22 cellular contexts compared by ENCODE assay signal in genomic region chr11:6734616-6735015, GRCh38. TPM values are rescaled to one million over a fixed set of nuclear protein-coding genes. Genes with fewer than 3 reads are reported as not detected.
DNase-seq lines count a peak whose midpoint lies in the region; ATAC-seq and TF ChIP-seq lines count a peak whose summit lies in the region.
"Had no signal": no experiment of that assay in that cellular context is flagged by ENCODE, and none has a peak within 500 bp of the region (broad histone marks: within the 10 kb centered on the region; RNA-seq: fewer than 3 reads in every experiment).

No MANE protein-coding gene starts in this region.

- H3K9me3 Mint-ChIP-seq in activated B cell treated with CpG ODN at 0.5 μM for 24 hours, result no peaks in the 10 kb centered on the region
- H3K9me3 Mint-ChIP-seq in effector memory CD8-positive, alpha-beta T cell, result no peaks in the 10 kb centered on the region

- DNase-seq in stimulated activated naive CD4-positive, alpha-beta T cell treated with Interleukin-2 at 50 U/mL for 16 hours (lab: John Stamatoyannopoulos, UW), result peak; percentile 5
- DNase-seq in stimulated activated naive CD4-positive, alpha-beta T cell (lab: John Stamatoyannopoulos, UW), result no peak
- DNase-seq in activated B cell treated with CpG ODN at 0.5 μM for 24 hours, result no peak
- no peak for DNase-seq in effector memory CD8-positive, alpha-beta T cell
- DNase-seq in NCI-H345 treated with DMSO at 0.1 percent for 48 hours (lab: John Stamatoyannopoulos, UW; ENCODE audit: unreplicated experiment), result no peak
- DNase-seq in hepatic stellate cell (ENCODE audit: low spot score), result no peak
- DNase-seq in GM13977 (ENCODE audit: low spot score), result no peak
- DNase-seq in NCI-H510A (lab: John Stamatoyannopoulos, UW), result no peak
- DNase-seq: activated CD4-positive, alpha-beta T cell treated with anti-CD3 and anti-CD28 coated beads for 36 hours; colonic mucosa; left colon; NCI-H2081 treated with DMSO at 0.1 percent for 48 hours; NCI-H526; SIG-M5; testis had no signal

- peaks cover 48% of the 10 kb centered on the region for H3K36me3 Mint-ChIP-seq in activated B cell treated with CpG ODN at 0.5 μM for 24 hours (ENCODE audit: low read depth)
- H3K36me3 Mint-ChIP-seq in effector memory CD8-positive, alpha-beta T cell (ENCODE audit: insufficient read depth), result peaks cover 21% of the 10 kb centered on the region
- H3K36me3 Mint-ChIP-seq: mesothelial cell of epicardium had no signal

- intact Hi-C loops in activated B cell treated with CpG ODN at 0.5 μM for 24 hours (cut with micrococcal nuclease), result no loop called here

- no peak overlapping the region for H3K4me3 Mint-ChIP-seq in activated B cell treated with CpG ODN at 0.5 μM for 24 hours
- H3K4me3 Mint-ChIP-seq in effector memory CD8-positive, alpha-beta T cell, result peak overlapping the region; percentile 28 to 54
- H3K4me3 Mint-ChIP-seq: mesothelial cell of epicardium had no signal

- in situ Hi-C loops in GM13977 (cut with MboI; ENCODE audit: low pct_unique_long_range_greater_than_20kb, low sequenced_read_pairs, unreplicated experiment), result no loop called here

- CTCF ChIA-PET in activated B cell treated with CpG ODN at 0.5 μM for 24 hours (lab: Charles Lee), result interaction anchor here (1.0 to 15.0 kb wide), 2 partner anchors 11 to 23 kb away, joined by 3 to 391 read pairs; no protein-coding TSS in a partner anchor

- TF ChIP-seq CTCF in activated B cell treated with CpG ODN at 0.5 μM for 24 hours (IDR thresholded peaks at IDR 0.05) (no peak), GM13977 (IDR thresholded peaks at IDR 0.05; ENCODE audit: extremely low read depth, insufficient read depth, missing control alignments) (no peak)

- POLR2A ChIA-PET in activated B cell treated with CpG ODN at 0.5 μM for 24 hours (lab: Charles Lee), result interaction anchor here (0.6 to 3.8 kb wide), 3 partner anchors 10 to 51 kb away, joined by 3 to 26 read pairs (median 3); partner anchors contain the start of gene MRPL17

- H3K27ac Mint-ChIP-seq in activated B cell treated with CpG ODN at 0.5 μM for 24 hours, result peak overlapping the region; percentile 62
- peak overlapping the region; percentile 88 to 96 for H3K27ac Mint-ChIP-seq in effector memory CD8-positive, alpha-beta T cell
- H3K27ac Mint-ChIP-seq: mesothelial cell of epicardium had no signal

- peaks cover 67% of the 10 kb centered on the region for H3K4me1 Mint-ChIP-seq in activated B cell treated with CpG ODN at 0.5 μM for 24 hours
- peaks cover 43 to 64% of the 10 kb centered on the region in 2 donors for H3K4me1 Mint-ChIP-seq in effector memory CD8-positive, alpha-beta T cell (ENCODE audit: low read depth in 2 of 2)

- no peak for ATAC-seq in activated B cell treated with CpG ODN at 0.5 μM for 24 hours (ENCODE audit: low read depth)
- no peak for ATAC-seq in effector memory CD8-positive, alpha-beta T cell (replicated peaks)
- ATAC-seq: K562, left colon had no signal

- no peaks in the 10 kb centered on the region for H3K27me3 Mint-ChIP-seq in activated B cell treated with CpG ODN at 0.5 μM for 24 hours
- H3K27me3 Mint-ChIP-seq in effector memory CD8-positive, alpha-beta T cell, result no peaks in the 10 kb centered on the region
- H3K27me3 Mint-ChIP-seq: activated CD4-positive, alpha-beta T cell treated with anti-CD3 and anti-CD28 coated beads for 36 hours had no signal

RNA-seq across cellular contexts. Expression of gene OR2AG2, which starts 37.2 kb away (rescaled TPM):
- 0.07 TPM in 1 of 2 replicates, not detected in the other for total RNA-seq in activated B cell treated with CpG ODN at 0.5 μM for 24 hours
- total RNA-seq: omental fat pad, right atrium auricular region had no signal

RNA-seq across cellular contexts. Expression of gene OR2AG1, which starts 48.2 kb away (rescaled TPM):
- total RNA-seq in activated B cell treated with CpG ODN at 0.5 μM for 24 hours, result not detected in 2 replicates
- total RNA-seq: activated CD4-positive, alpha-beta T cell treated with anti-CD3 and anti-CD28 coated beads for 36 hours; colonic mucosa; endothelial cell of umbilical vein; foreskin keratinocyte; H4; K562; left colon; mesothelial cell of epicardium; omental fat pad; right atrium auricular region; testis had no signal

RNA-seq across cellular contexts. Expression of gene MRPL17, which starts 51.5 kb away (rescaled TPM):
- total RNA-seq in activated B cell treated with CpG ODN at 0.5 μM for 24 hours, result 34.1 and 34.2 TPM in 2 replicates
